Comparison of ENCODE assay signal across 9 cellular contexts in the genomic region with DNA sequence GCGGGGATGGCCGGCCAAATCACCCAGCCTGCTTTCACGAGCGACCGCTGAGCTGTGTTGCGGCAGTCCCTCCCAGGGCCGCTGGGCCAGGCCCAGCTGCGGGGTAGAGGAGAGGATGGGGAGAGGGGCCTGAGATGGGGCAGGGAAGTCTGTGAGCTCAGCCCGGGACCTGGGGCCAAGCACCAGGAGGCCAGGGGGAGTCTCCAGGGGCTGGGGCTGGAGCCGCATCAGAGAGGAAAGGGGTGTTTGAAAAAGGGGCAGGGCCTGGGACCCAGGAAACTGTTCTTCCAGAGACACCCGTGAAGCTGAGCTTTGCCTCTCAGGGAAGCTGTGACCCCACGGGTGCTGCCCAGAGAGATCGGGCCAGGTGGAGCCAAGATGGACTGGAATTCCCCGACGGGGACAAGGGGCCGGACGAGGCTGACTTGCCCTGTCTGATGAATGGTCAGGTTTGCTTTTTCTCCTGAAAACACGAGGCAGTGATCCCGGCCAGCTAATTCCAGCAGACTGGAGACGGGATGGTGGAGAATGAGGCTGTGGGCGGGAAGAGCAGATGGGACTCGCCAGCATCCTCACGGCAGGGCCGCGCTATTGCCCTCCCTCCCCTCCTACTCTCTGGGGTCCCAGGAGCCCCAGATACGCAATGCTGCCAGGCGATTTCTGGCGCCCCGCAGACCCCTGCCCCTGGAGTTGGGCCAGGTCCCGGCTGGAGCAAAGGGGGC. TPM values are rescaled to one million over a fixed set of nuclear protein-coding genes. Genes with fewer than 3 reads are reported as not detected.
DNase-seq lines count a peak whose midpoint lies in the region; ATAC-seq and TF ChIP-seq lines count a peak whose summit lies in the region.
"Had no signal": no experiment of that assay in that cellular context is flagged by ENCODE, and none has a peak within 500 bp of the region (broad histone marks: within the 10 kb centered on the region; RNA-seq: fewer than 3 reads in every experiment).

No MANE protein-coding gene starts in this region.

- no peak overlapping the region for H3K4me3 Mint-ChIP-seq in neural crest cell

- H3K36me3 ChIP-seq in ACC112 (ENCODE audit: insufficient read depth, low read length) (no peaks in the 10 kb centered on the region), NT2/D1 (ENCODE audit: insufficient read depth, insufficient read length, low read length) (no peaks in the 10 kb centered on the region)

- H3K9me3 ChIP-seq in NT2/D1 (ENCODE audit: insufficient read depth, low read length), result no peaks in the 10 kb centered on the region

- peaks cover 21% of the 10 kb centered on the region for H3K4me1 Mint-ChIP-seq in neural crest cell

- no peaks in the 10 kb centered on the region for H3K36me3 Mint-ChIP-seq in neural crest cell (ENCODE audit: low read depth)

- H3K27ac Mint-ChIP-seq in neural crest cell (ENCODE audit: unreplicated experiment), result peak overlapping the region; percentile 92

- ATAC-seq in HG03045 (IDR thresholded peaks at IDR 0.05; ENCODE audit: unreplicated experiment), result no peak
- ATAC-seq in GM21515 (IDR thresholded peaks at IDR 0.05; ENCODE audit: unreplicated experiment), result no peak

- TF ChIP-seq CTCF in epithelial cell of proximal tubule (conservative IDR thresholded peaks at IDR 0.05; ENCODE audit: low read depth, low read length) (no peak), neural crest cell (conservative IDR thresholded peaks at IDR 0.05) (no peak)

- peak overlapping the region; percentile 63 for H3K9ac ChIP-seq in NT2/D1 (ENCODE audit: insufficient read length, low read depth)

- no peaks in the 10 kb centered on the region for H3K79me2 ChIP-seq in ACC112 (ENCODE audit: control insufficient read depth, insufficient read depth, low read length, unreplicated experiment)

- DNase-seq in NT2/D1 (ENCODE audit: low read depth, low spot score), result no peak
- DNase-seq in epithelial cell of proximal tubule (ENCODE audit: low read depth), result no peak
- DNase-seq in neural crest cell (ENCODE audit: low read depth, low spot score), result no peak
- DNase-seq in cerebellum (ENCODE audit: low spot score), result no peak
- no peak for DNase-seq in NCI-H1417 (lab: John Stamatoyannopoulos, UW)

- H3K4me1 ChIP-seq in ACC112 (ENCODE audit: control insufficient read depth, insufficient read depth, low read length, unreplicated experiment) (peaks cover 41% of the 10 kb centered on the region), NT2/D1 (ENCODE audit: insufficient read depth, insufficient read length) (peaks cover 64% of the 10 kb centered on the region)

- H2AFZ ChIP-seq in ACC112 (ENCODE audit: low read length, unreplicated experiment), result no peak overlapping the region

- peaks cover 38% of the 10 kb centered on the region for H3K27me3 Mint-ChIP-seq in neural crest cell (ENCODE audit: low read depth)

- no peaks in the 10 kb centered on the region for H3K9me3 Mint-ChIP-seq in neural crest cell

- no peaks in the 10 kb centered on the region for H3K27me3 ChIP-seq in ACC112 (ENCODE audit: insufficient read depth, low read length)
- H3K27me3 ChIP-seq in NT2/D1 (ENCODE audit: insufficient read depth, insufficient read length), result no peaks in the 10 kb centered on the region

- H3K4me3 ChIP-seq in ACC112 (ENCODE audit: low read depth, low read length), result peak overlapping the region; percentile 61
- no peak overlapping the region for H3K4me3 ChIP-seq in NT2/D1 (ENCODE audit: insufficient read length, low read depth)
- H3K4me3 ChIP-seq in epithelial cell of proximal tubule (ENCODE audit: low read depth, low read length), result peak overlapping the region; percentile 13
- H3K4me3 ChIP-seq: SK-N-MC had no signal

- peak overlapping the region; percentile 100 for H3K27ac ChIP-seq in ACC112 (ENCODE audit: low read depth, low read length)

RNA-seq across cellular contexts. Expression of a gene that starts 40.3 kb away (rescaled TPM):
- total RNA-seq in epithelial cell of proximal tubule (346 and 535 TPM in 2 replicates), neural crest cell (18.2 and 19.2 TPM in 2 replicates), cerebellum (25.2 TPM)

Comparison
In these comparisons a context has a peak if more than half of its experiments do, and no peak if none do; other contexts are left out.
1. RNA of a gene that starts 40.3 kb away (total RNA-seq): 346 to 535 TPM in epithelial cell of proximal tubule; 25.2 TPM in cerebellum (single experiment) and 18.2 to 19.2 TPM in neural crest cell; every median in the first group is over 10 times any median in the second.